In genomic region chr10:91684841-91685240, GRCh38 we compare ENCODE assay signal across 23 cellular contexts. TPM values are rescaled to one million over a fixed set of nuclear protein-coding genes. Genes with fewer than 3 reads are reported as not detected.
"Had no signal": no experiment of that assay in that cellular context is flagged by ENCODE, and none has a peak within 500 bp of the region (broad histone marks: within the 10 kb centered on the region; RNA-seq: fewer than 3 reads in every experiment).

No MANE protein-coding gene starts in this region.

- H3K36me3 ChIP-seq: breast epithelium, esophagus squamous epithelium, tibial nerve had no signal

- H3K4me3 Mint-ChIP-seq: activated CD4-positive, alpha-beta memory T cell treated with anti-CD3 and anti-CD28 coated beads, Interleukin-2, amount 10 ng/mL, durations not matched to agents 7 days and 5 days; activated CD4-positive, alpha-beta T cell treated with anti-CD3 and anti-CD28 coated beads, Interleukin-2, amount 10 ng/mL, durations not matched to agents 7 days and 5 days; activated naive CD4-positive, alpha-beta T cell treated with anti-CD3 and anti-CD28 coated beads, Interleukin-2, amount 50 U/mL, for 24 hours; activated naive CD8-positive, alpha-beta T cell treated with anti-CD3 and anti-CD28 coated beads, Interleukin-2, amount 50 U/mL, for 24 hours; activated T-cell treated with anti-CD3 and anti-CD28 coated beads, Interleukin-2, amount 50 U/mL, for 24 hours; central memory CD8-positive, alpha-beta T cell; dendritic cell treated with granulocyte-macrophage colony-stimulating factor and Interleukin-4, amounts not matched to agents 40 ng/mL and 50 ng/mL, for 4 days; endodermal cell; nephron; T-helper 1 cell treated with Interleukin-12 subunit alpha and Interleukin-12 subunit beta and Interleukin-4 antibody, amounts not matched to agents 30 μg/mL and 1 μg/mL, for 36 hours; WTC11 had no signal

- DNase-seq: activated CD4-positive, alpha-beta memory T cell treated with anti-CD3 and anti-CD28 coated beads, Interleukin-2, amount 10 ng/mL, durations not matched to agents 7 days and 5 days; activated CD4-positive, alpha-beta T cell treated with anti-CD3 and anti-CD28 coated beads for 1 hour; activated CD4-positive, alpha-beta T cell treated with anti-CD3 and anti-CD28 coated beads, Interleukin-2, amount 10 ng/mL, durations not matched to agents 7 days and 5 days; activated CD8-positive, alpha-beta memory T cell treated with anti-CD3 and anti-CD28 coated beads, Interleukin-2, amount 50 U/mL, for 48 hours; activated naive CD8-positive, alpha-beta T cell treated with anti-CD3 and anti-CD28 coated beads, Interleukin-2, amount 50 U/mL, for 24 hours; activated T-cell treated with anti-CD3 and anti-CD28 coated beads, Interleukin-2, amount 50 U/mL, for 24 hours; endodermal cell; esophagus squamous epithelium; islet precursor cell; left cardiac atrium; left ventricle myocardium superior; posterior cingulate gyrus; right cardiac atrium; stimulated activated naive CD4-positive, alpha-beta T cell treated with Interleukin-2 at 50 U/mL for 16 hours; T1000 had no signal

- H3K36me3 Mint-ChIP-seq: activated naive CD4-positive, alpha-beta T cell treated with anti-CD3 and anti-CD28 coated beads, Interleukin-2, amount 50 U/mL, for 24 hours; WTC11 had no signal

- H3K27ac ChIP-seq: breast epithelium, esophagus squamous epithelium, tibial nerve had no signal

- H3K27me3 Mint-ChIP-seq: activated CD4-positive, alpha-beta memory T cell treated with anti-CD3 and anti-CD28 coated beads, Interleukin-2, amount 10 ng/mL, durations not matched to agents 7 days and 5 days; activated naive CD4-positive, alpha-beta T cell treated with anti-CD3 and anti-CD28 coated beads, Interleukin-2, amount 50 U/mL, for 24 hours; activated T-cell treated with anti-CD3 and anti-CD28 coated beads, Interleukin-2, amount 50 U/mL, for 24 hours; central memory CD8-positive, alpha-beta T cell had no signal

- H3K4me1 Mint-ChIP-seq: activated naive CD4-positive, alpha-beta T cell treated with anti-CD3 and anti-CD28 coated beads, Interleukin-2, amount 50 U/mL, for 24 hours; activated naive CD8-positive, alpha-beta T cell treated with anti-CD3 and anti-CD28 coated beads, Interleukin-2, amount 50 U/mL, for 24 hours; central memory CD8-positive, alpha-beta T cell had no signal

- H3K9me3 ChIP-seq: breast epithelium, esophagus squamous epithelium, tibial nerve had no signal

- H3K27ac Mint-ChIP-seq: activated CD4-positive, alpha-beta memory T cell treated with anti-CD3 and anti-CD28 coated beads, Interleukin-2, amount 10 ng/mL, durations not matched to agents 7 days and 5 days; activated CD4-positive, alpha-beta T cell treated with anti-CD3 and anti-CD28 coated beads, Interleukin-2, amount 10 ng/mL, durations not matched to agents 7 days and 5 days; activated naive CD4-positive, alpha-beta T cell treated with anti-CD3 and anti-CD28 coated beads, Interleukin-2, amount 50 U/mL, for 24 hours; activated naive CD8-positive, alpha-beta T cell treated with anti-CD3 and anti-CD28 coated beads, Interleukin-2, amount 50 U/mL, for 24 hours; activated T-cell treated with anti-CD3 and anti-CD28 coated beads, Interleukin-2, amount 50 U/mL, for 24 hours; dendritic cell treated with granulocyte-macrophage colony-stimulating factor and Interleukin-4, amounts not matched to agents 40 ng/mL and 50 ng/mL, for 4 days; endodermal cell; T-helper 1 cell treated with Interleukin-12 subunit alpha and Interleukin-12 subunit beta and Interleukin-4 antibody, amounts not matched to agents 30 μg/mL and 1 μg/mL, for 36 hours; WTC11 had no signal

- H3K9me3 Mint-ChIP-seq: activated CD4-positive, alpha-beta memory T cell treated with anti-CD3 and anti-CD28 coated beads, Interleukin-2, amount 10 ng/mL, durations not matched to agents 7 days and 5 days; activated CD4-positive, alpha-beta T cell treated with anti-CD3 and anti-CD28 coated beads, Interleukin-2, amount 10 ng/mL, durations not matched to agents 7 days and 5 days; activated naive CD4-positive, alpha-beta T cell treated with anti-CD3 and anti-CD28 coated beads, Interleukin-2, amount 50 U/mL, for 24 hours; activated naive CD8-positive, alpha-beta T cell treated with anti-CD3 and anti-CD28 coated beads, Interleukin-2, amount 50 U/mL, for 24 hours; activated T-cell treated with anti-CD3 and anti-CD28 coated beads, Interleukin-2, amount 50 U/mL, for 24 hours; central memory CD8-positive, alpha-beta T cell; dendritic cell treated with granulocyte-macrophage colony-stimulating factor and Interleukin-4, amounts not matched to agents 40 ng/mL and 50 ng/mL, for 4 days; endodermal cell; nephron; T-helper 1 cell treated with Interleukin-12 subunit alpha and Interleukin-12 subunit beta and Interleukin-4 antibody, amounts not matched to agents 30 μg/mL and 1 μg/mL, for 36 hours; WTC11 had no signal

- H3K27me3 ChIP-seq: breast epithelium, esophagus squamous epithelium, tibial nerve had no signal

- ATAC-seq: activated naive CD8-positive, alpha-beta T cell treated with anti-CD3 and anti-CD28 coated beads, Interleukin-2, amount 50 U/mL, for 24 hours; left ventricle myocardium superior; right cardiac atrium had no signal

- H3K4me3 ChIP-seq: breast epithelium, esophagus squamous epithelium, tibial nerve had no signal

RNA-seq across cellular contexts. Expression of gene PPP1R3C, which starts 52.0 kb away (rescaled TPM):
- total RNA-seq: activated CD4-positive, alpha-beta T cell treated with anti-CD3 and anti-CD28 coated beads, Interleukin-2, amount 10 ng/mL, durations not matched to agents 7 days and 5 days had no signal
